Comparison of ENCODE assay signal across 8 cellular contexts in genomic region chr17:81515530-81516041, GRCh38. TPM values are rescaled to one million over a fixed set of nuclear protein-coding genes. Genes with fewer than 3 reads are reported as not detected.
DNase-seq lines count a peak whose midpoint lies in the region; ATAC-seq and TF ChIP-seq lines count a peak whose summit lies in the region.

No MANE protein-coding gene starts in this region.

- peak overlapping the region; percentile 90 for H3K4ac ChIP-seq in trophoblast cell (ENCODE audit: low read depth, low read length)

- no peak overlapping the region for H3K23ac ChIP-seq in trophoblast cell (ENCODE audit: low read length)

- DNase-seq in WTC11 (ENCODE audit: low spot score) (no peak), fibroblast of villous mesenchyme (ENCODE audit: low read depth) (no peak), trophoblast cell (no peak), occipital lobe (lab: John Stamatoyannopoulos, UW) (no peak), EL (no peak), NCI-H1694 treated with DMSO at 0.1 percent for 48 hours (lab: John Stamatoyannopoulos, UW) (no peak)

- H2AFZ ChIP-seq in trophoblast cell (ENCODE audit: insufficient read depth, low read length, poor library complexity), result peak overlapping the region; percentile 66

- H3K4me2 ChIP-seq in trophoblast cell (ENCODE audit: low read length), result peak overlapping the region; percentile 89

- H3K4me1 Mint-ChIP-seq in WTC11, result peaks cover 35% of the 10 kb centered on the region

- peak overlapping the region; percentile 99 for H3K14ac ChIP-seq in trophoblast cell (ENCODE audit: low read length)

- peak overlapping the region; percentile 99 for H2AK5ac ChIP-seq in trophoblast cell (ENCODE audit: low read length)

- H3K36me3 Mint-ChIP-seq in WTC11, result peaks cover 16% of the 10 kb centered on the region

- peak overlapping the region; percentile 79 for H3K27ac Mint-ChIP-seq in WTC11

- peaks cover 4% of the 10 kb centered on the region; the same call in 1 of the 2 replicates for H3K9me3 ChIP-seq in ES-I3 (ENCODE audit: control insufficient read depth, insufficient read depth, low read length)
- peaks cover 6% of the 10 kb centered on the region for H3K9me3 ChIP-seq in trophoblast cell (ENCODE audit: insufficient read depth, low read depth, low read length)

- peak overlapping the region; percentile 82 for H3K18ac ChIP-seq in trophoblast cell (ENCODE audit: low read length)

- H3K4me1 ChIP-seq in ES-I3 (ENCODE audit: insufficient read depth, low read length) (peaks cover 26% of the 10 kb centered on the region), trophoblast cell (ENCODE audit: control insufficient read depth in 1 of 2, insufficient read depth in 2 of 2, low read length in 2 of 2) (peaks cover 37 to 44% of the 10 kb centered on the region in 2 experiments)

- H3K9me3 Mint-ChIP-seq in WTC11, result no peaks in the 10 kb centered on the region

- peak overlapping the region; percentile 65 for H4K12ac ChIP-seq in trophoblast cell (ENCODE audit: low read depth, low read length)

- H2BK5ac ChIP-seq in trophoblast cell (ENCODE audit: low read depth, low read length, poor library complexity), result peak overlapping the region; percentile 96

- no CpG with 5 or more reads among the region's 19 CpGs for WGBS in trophoblast cell (ENCODE audit: extremely low coverage, insufficient coverage, insufficient read length)

- peaks cover 44% of the 10 kb centered on the region for H3K79me2 ChIP-seq in trophoblast cell (ENCODE audit: control insufficient read depth, insufficient read depth, low read length, poor library complexity)

- TF ChIP-seq CTCF in WTC11 (IDR thresholded peaks at IDR 0.05), result no peak
- TF ChIP-seq CTCF in fibroblast of villous mesenchyme (IDR thresholded peaks at IDR 0.05; ENCODE audit: insufficient read depth, low read depth, low read length), result no peak

- H2BK120ac ChIP-seq in trophoblast cell (ENCODE audit: insufficient read depth, low read length, poor library complexity), result peak overlapping the region; percentile 99

- peak overlapping the region; percentile 97 for H3K27ac ChIP-seq in trophoblast cell (ENCODE audit: low read depth, low read length)

- H3K27me3 Mint-ChIP-seq in WTC11 (ENCODE audit: low read depth), result peaks cover 24% of the 10 kb centered on the region

- peak overlapping the region; percentile 97 for H4K91ac ChIP-seq in trophoblast cell (ENCODE audit: low read depth, low read length)

- H3K4me3 ChIP-seq in fibroblast of villous mesenchyme (ENCODE audit: low read depth, low read length) (peak overlapping the region; percentile 73), trophoblast cell (ENCODE audit: low read depth, low read length) (peak overlapping the region; percentile 72)

- H3K36me3 ChIP-seq in ES-I3 (ENCODE audit: insufficient read depth, low read length), result peaks cover 17% of the 10 kb centered on the region
- peaks cover 17% of the 10 kb centered on the region in 2 experiments for H3K36me3 ChIP-seq in trophoblast cell (ENCODE audit: control insufficient read depth in 1 of 2, insufficient read depth in 2 of 2, low read length in 2 of 2)

- POLR2A ChIA-PET in WTC11 (lab: Charles Lee), result interaction anchor here (0.9 to 1.4 kb wide), 4 partner anchors 25 to 121 kb away, joined by 3 to 5 read pairs (median 4); partner anchors contain the start of genes BAHCC1 and FAAP100

- H2BK12ac ChIP-seq in trophoblast cell (ENCODE audit: low read length), result peak overlapping the region; percentile 87

- CTCF ChIA-PET in WTC11 (lab: Charles Lee), result interaction anchor here (0.5 to 3.6 kb wide), 8 partner anchors 8 to 318 kb away, joined by 3 to 27 read pairs (median 4); no protein-coding TSS in a partner anchor

- ATAC-seq in WTC11, result no peak
- ATAC-seq in GM18519 (IDR thresholded peaks at IDR 0.05; ENCODE audit: low FRiP score, unreplicated experiment), result no peak

- peaks cover 43% of the 10 kb centered on the region for H3K79me1 ChIP-seq in trophoblast cell (ENCODE audit: low read length)

- peak overlapping the region; percentile 88 for H4K8ac ChIP-seq in trophoblast cell (ENCODE audit: low read depth, low read length)

- H3K9ac ChIP-seq in ES-I3 (ENCODE audit: low read depth, low read length) (peak overlapping the region; percentile 92), trophoblast cell (ENCODE audit: low read length) (peak overlapping the region; percentile 95)

- no peaks in the 10 kb centered on the region for H3K27me3 ChIP-seq in trophoblast cell (ENCODE audit: insufficient read depth, low read length)

- peak overlapping the region; percentile 78 for H3K4me3 Mint-ChIP-seq in WTC11

TF ChIP-seq in WTC11, 78 proteins besides CTCF, POLR2A, EP300 and RAD21 (continues in another document):
- no peak for TF ChIP-seq PRRX2 (CRISPR knock-in tag; IDR thresholded peaks at IDR 0.05)
- TF ChIP-seq GTF2I (CRISPR knock-in tag; conservative IDR thresholded peaks at IDR 0.05), result no peak
- TF ChIP-seq CDX4 (CRISPR knock-in tag; IDR thresholded peaks at IDR 0.05; ENCODE audit: borderline replicate concordance), result no peak
- no peak for TF ChIP-seq NFYB (CRISPR knock-in tag; conservative IDR thresholded peaks at IDR 0.05; ENCODE audit: low read depth)
- TF ChIP-seq RELA (CRISPR knock-in tag; IDR thresholded peaks at IDR 0.05; ENCODE audit: borderline replicate concordance), result no peak
- no peak for TF ChIP-seq ZNF232 (CRISPR knock-in tag; IDR thresholded peaks at IDR 0.05)
- TF ChIP-seq MXD4 (CRISPR knock-in tag; IDR thresholded peaks at IDR 0.05; ENCODE audit: borderline replicate concordance), result no peak
- TF ChIP-seq USF2 (CRISPR knock-in tag; IDR thresholded peaks at IDR 0.05), result no peak
- TF ChIP-seq JAZF1 (CRISPR knock-in tag; IDR thresholded peaks at IDR 0.05), result no peak
- no peak for TF ChIP-seq ZNF532 (CRISPR knock-in tag; IDR thresholded peaks at IDR 0.05; ENCODE audit: borderline replicate concordance)

RNA-seq across cellular contexts. Expression of gene ACTG1, which starts 3.0 kb away (rescaled TPM):
- total RNA-seq in WTC11 (2021) (3,338 to 3,455 TPM (median 3,348 TPM) in 3 replicates), fibroblast of villous mesenchyme (10,242 and 13,686 TPM in 2 replicates), occipital lobe (3,469 TPM)
- 7,950 and 8,000 TPM in 2 replicates for polyA plus RNA-seq in trophoblast cell (2013)

RNA-seq across cellular contexts. Expression of gene FSCN2, which starts 12.6 kb away (rescaled TPM):
- total RNA-seq in WTC11 (2021) (0.31 to 0.89 TPM (median 0.46 TPM) in 3 replicates), fibroblast of villous mesenchyme (1.7 and 3.5 TPM in 2 replicates), occipital lobe (5.6 TPM)
- 0.42 and 0.76 TPM in 2 replicates for polyA plus RNA-seq in trophoblast cell (2013)

RNA-seq across cellular contexts. Expression of gene FAAP100, which starts 36.6 kb away (rescaled TPM):
- total RNA-seq in WTC11 (2021) (44.7 to 54.7 TPM (median 47.8 TPM) in 3 replicates), fibroblast of villous mesenchyme (27.6 and 40.3 TPM in 2 replicates), occipital lobe (24.2 TPM)
- 11.4 and 11.6 TPM in 2 replicates for polyA plus RNA-seq in trophoblast cell (2013)
